ENCODE assay signal across 18 cellular contexts in the genomic region with DNA sequence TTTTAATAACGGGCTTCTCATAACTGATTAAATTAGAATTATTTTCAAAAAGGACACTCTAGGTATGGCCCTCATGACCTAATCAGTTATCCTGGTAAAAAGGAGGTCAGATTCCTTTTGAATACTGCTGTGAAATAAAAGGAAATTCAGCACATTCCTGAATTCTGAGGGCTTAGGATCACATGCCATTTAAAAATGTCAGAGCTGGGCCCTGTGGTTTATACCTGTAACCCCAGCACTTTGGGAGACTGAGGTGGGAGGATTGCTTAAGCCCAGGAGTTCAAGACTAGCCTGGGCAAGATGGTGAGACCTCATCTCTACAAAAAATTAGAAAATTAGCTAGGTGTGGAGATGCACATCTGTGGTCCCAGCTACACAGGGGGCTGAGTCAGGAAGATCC. TPM values are rescaled to one million over a fixed set of nuclear protein-coding genes. Genes with fewer than 3 reads are reported as not detected.
A peak's percentile ranks its signal among the peaks of the same experiment; 100 is the strongest.
DNase-seq lines count a peak whose midpoint lies in the region; ATAC-seq and TF ChIP-seq lines count a peak whose summit lies in the region.
"Had no signal": no experiment of that assay in that cellular context is flagged by ENCODE, and none has a peak within 500 bp of the region (broad histone marks: within the 10 kb centered on the region; RNA-seq: fewer than 3 reads in every experiment).

No MANE protein-coding gene starts in this region.

- H3K27ac ChIP-seq in mesendoderm (ENCODE audit: low read depth, low read length), result no peak overlapping the region
- no peak overlapping the region for H3K27ac ChIP-seq in adrenal gland

- H3K23ac ChIP-seq in mesendoderm (ENCODE audit: low read length), result no peak overlapping the region

- H2AK5ac ChIP-seq in mesendoderm (ENCODE audit: low read length), result no peak overlapping the region

- intact Hi-C loops in adrenal gland (cut with DNase I), result no loop called here

- no CpG with 5 or more reads among the region's 1 CpG for WGBS in mesendoderm (ENCODE audit: extremely low coverage, insufficient coverage, low lambda C conversion rate)
- WGBS in adrenal gland, 4 donors, result 86 to 90% (median 88%) methylated on average over 1 of the region's 1 CpG

- no peaks in the 10 kb centered on the region for H3K9me3 ChIP-seq in adrenal gland (replicated peaks in 1 of 3)

- DNase-seq in AG08395 (ENCODE audit: low spot score) (peak; percentile 4), HFFc6 (no peak), epithelial cell of esophagus (ENCODE audit: low read depth) (peak; percentile 40), mesendoderm (peak; percentile 68), NCI-H1105 (lab: John Stamatoyannopoulos, UW) (no peak), CD1c-positive myeloid dendritic cell (ENCODE audit: extremely low spot score) (no peak), adrenal gland (no peak)
- DNase-seq: CD4-positive, CD25-positive, alpha-beta regulatory T cell; DMS53; Karpas-422; NCI-H187 treated with DMSO at 0.1 percent for 48 hours; NCI-H2171; NCI-H774; SHP77 had no signal

- no peak overlapping the region for H4K5ac ChIP-seq in mesendoderm (ENCODE audit: low read length)

- H3K4me2 ChIP-seq in mesendoderm (ENCODE audit: low read length), result no peak overlapping the region

- H3K4me3 Mint-ChIP-seq in HFFc6, result no peak overlapping the region
- H3K4me3 Mint-ChIP-seq: CD4-positive, CD25-positive, alpha-beta regulatory T cell had no signal

- H3K4ac ChIP-seq in mesendoderm (ENCODE audit: low read depth, low read length), result no peak overlapping the region

- TF ChIP-seq POLR2A in adrenal gland (IDR thresholded peaks at IDR 0.05), result no peak

- H3K4me3 ChIP-seq in epithelial cell of esophagus (ENCODE audit: low read length) (no peak overlapping the region), mesendoderm (ENCODE audit: low read length) (no peak overlapping the region), adrenal gland (no peak overlapping the region)
- H3K4me3 ChIP-seq: GM12878 had no signal

- H3K27me3 Mint-ChIP-seq in HFFc6 (ENCODE audit: insufficient read depth), result no peaks in the 10 kb centered on the region; the same call in 1 of the 2 replicates

- H3K36me3 Mint-ChIP-seq in HFFc6 (ENCODE audit: low read depth), result peaks cover 9% of the 10 kb centered on the region

- H3K79me1 ChIP-seq in mesendoderm (ENCODE audit: low read length), result no peaks in the 10 kb centered on the region

- no peak overlapping the region for H2BK120ac ChIP-seq in mesendoderm (ENCODE audit: low read depth, low read length)

- H3K79me2 ChIP-seq in mesendoderm (ENCODE audit: control insufficient read depth, insufficient read depth, low read length), result no peaks in the 10 kb centered on the region

- no peak overlapping the region for H2BK5ac ChIP-seq in mesendoderm (ENCODE audit: low read length)

- H3K27ac Mint-ChIP-seq in HFFc6, result peak overlapping the region; percentile 38
- H3K27ac Mint-ChIP-seq: CD4-positive, CD25-positive, alpha-beta regulatory T cell had no signal

- H3K18ac ChIP-seq in mesendoderm (ENCODE audit: low read length), result no peak overlapping the region

- no peaks in the 10 kb centered on the region for H3K9me3 Mint-ChIP-seq in HFFc6

- H3K4me1 ChIP-seq in mesendoderm (ENCODE audit: control insufficient read depth, low read depth, low read length) (no peaks in the 10 kb centered on the region), adrenal gland (replicated peaks in 1 of 2) (no peaks in the 10 kb centered on the region)

- no peak for ATAC-seq in HG02610 (IDR thresholded peaks at IDR 0.05; ENCODE audit: unreplicated experiment)
- ATAC-seq: GM12878, Panc1 had no signal

- H3K56ac ChIP-seq in mesendoderm (ENCODE audit: low read length), result no peak overlapping the region

- H3K27me3 ChIP-seq in mesendoderm (ENCODE audit: insufficient read depth, low read length, poor library complexity) (no peaks in the 10 kb centered on the region), adrenal gland (no peaks in the 10 kb centered on the region)

- H2BK15ac ChIP-seq in mesendoderm (replicated peaks; ENCODE audit: low read depth), result no peak overlapping the region

- H4K8ac ChIP-seq in mesendoderm (ENCODE audit: low read depth, low read length), result no peak overlapping the region

- no peak overlapping the region for H3K9ac ChIP-seq in mesendoderm (ENCODE audit: low read length)

- peaks cover 50% of the 10 kb centered on the region for H3K4me1 Mint-ChIP-seq in HFFc6 (ENCODE audit: low read depth)
- H3K4me1 Mint-ChIP-seq: CD4-positive, CD25-positive, alpha-beta regulatory T cell had no signal

- H3K36me3 ChIP-seq in mesendoderm (ENCODE audit: control insufficient read depth, insufficient read depth, low read length) (no peaks in the 10 kb centered on the region), adrenal gland (replicated peaks in 1 of 2) (no peaks in the 10 kb centered on the region)

- TF ChIP-seq CTCF in HFFc6 (IDR thresholded peaks at IDR 0.05) (no peak), epithelial cell of esophagus (IDR thresholded peaks at IDR 0.05; ENCODE audit: insufficient read depth, low read depth, low read length, missing control alignments) (no peak), adrenal gland (IDR thresholded peaks at IDR 0.05) (no peak)

RNA-seq across cellular contexts. Expression of gene RABGGTB, which starts 18.0 kb away (rescaled TPM):
- total RNA-seq in HFFc6 (2021; fragmentation: NEBNext Ultra II Directional; extraction: Animal tissue kit (Norgen Biotek cat#: 25700)), result 10 to 100 TPM; 71.4 to 83.2 (median 73.2) TPM
- polyA plus RNA-seq in mesendoderm (2013, experiment 1 of 2), result 115 TPM
- 113 TPM for polyA plus RNA-seq in mesendoderm (2013, experiment 2 of 2)
- total RNA-seq in adrenal gland, result 100 to 1,000 TPM in 1 of 8 donors, 10 to 100 TPM in 7; 37.6 to 108 (median 77.4) TPM
- 100 to 1,000 TPM in 1 of 3 donors, 10 to 100 TPM in 2; 46.2 to 170 (median 91.9) TPM for polyA plus RNA-seq in adrenal gland

RNA-seq across cellular contexts. Expression of gene MSH4, which starts 28.7 kb away (rescaled TPM):
- under 1 TPM in 4 of 6 experiments, not detected in 2; 0.05 to 0.12 (median 0.08) TPM for total RNA-seq in HFFc6 (2021; fragmentation: NEBNext Ultra II Directional; extraction: Animal tissue kit (Norgen Biotek cat#: 25700))
- polyA plus RNA-seq in mesendoderm (2013, experiment 1 of 2), result 0.03 TPM
- 0.03 TPM for polyA plus RNA-seq in mesendoderm (2013, experiment 2 of 2)
- under 1 TPM in 6 of 8 donors, not detected in 2; 0.14 to 0.32 (median 0.17) TPM for total RNA-seq in adrenal gland
- under 1 TPM; 0.07 to 0.32 (median 0.27) TPM for polyA plus RNA-seq in adrenal gland
- total RNA-seq: G401 had no signal
- polyA plus RNA-seq: CD4-positive, CD25-positive, alpha-beta regulatory T cell had no signal

RNA-seq across cellular contexts. Expression of gene ACADM, which starts 43.5 kb away (rescaled TPM):
- total RNA-seq in HFFc6 (2021; fragmentation: NEBNext Ultra II Directional; extraction: Animal tissue kit (Norgen Biotek cat#: 25700)), result 10 to 100 TPM; 28.9 to 36.1 (median 32.7) TPM
- 28.4 TPM for polyA plus RNA-seq in mesendoderm (2013, experiment 1 of 2)
- 27.9 TPM for polyA plus RNA-seq in mesendoderm (2013, experiment 2 of 2)
- 100 to 1,000 TPM in 4 of 8 donors, 10 to 100 TPM in 4; 86.1 to 142 (median 101) TPM for total RNA-seq in adrenal gland
- polyA plus RNA-seq in adrenal gland, result 100 to 1,000 TPM in 1 of 3 donors, 10 to 100 TPM in 2; 23.1 to 208 (median 23.5) TPM

Comparison
In these comparisons a context has a peak if more than half of its experiments do, and no peak if none do; other contexts are left out.
1. DNase-seq: peak in AG08395 (single experiment), epithelial cell of esophagus (single experiment) and mesendoderm (single experiment); none in HFFc6 (single experiment), NCI-H1105 (single experiment), CD1c-positive myeloid dendritic cell (single experiment) and adrenal gland (0 of 7).